11 cellular contexts compared by ENCODE assay signal in genomic region chrX:63657821-63658220, GRCh38.
DNase-seq lines count a peak whose midpoint lies in the region; TF ChIP-seq lines count a peak whose summit lies in the region.
"Had no signal": no experiment of that assay in that cellular context is flagged by ENCODE, and none has a peak within 500 bp of the region (broad histone marks: within the 10 kb centered on the region; RNA-seq: fewer than 3 reads in every experiment).

No MANE protein-coding gene starts in this region.

- no peaks in the 10 kb centered on the region for H4K20me1 ChIP-seq in neural progenitor cell (ENCODE audit: low read depth)

- TF ChIP-seq CTCF in neutrophil (IDR thresholded peaks at IDR 0.05) (no peak), neural progenitor cell (IDR thresholded peaks at IDR 0.05) (no peak)

- no peak overlapping the region for H3K9ac ChIP-seq in neural progenitor cell

- H3K4me1 ChIP-seq in neutrophil (ENCODE audit: control insufficient read depth in 1 of 2, insufficient read depth in 1 of 2, low read depth in 1 of 2, low read length in 1 of 2) = peaks cover 0 to 11% of the 10 kb centered on the region in 2 experiments
- no peaks in the 10 kb centered on the region for H3K4me1 ChIP-seq in neural progenitor cell

- H3K36me3 ChIP-seq in neutrophil (no peaks in the 10 kb centered on the region), neural progenitor cell (peaks cover 3% of the 10 kb centered on the region)

- H3K79me2 ChIP-seq in neural progenitor cell (ENCODE audit: low read depth) = no peaks in the 10 kb centered on the region

- H3K9me3 Mint-ChIP-seq in neural progenitor cell = no peaks in the 10 kb centered on the region
- H3K9me3 Mint-ChIP-seq: central memory CD8-positive, alpha-beta T cell had no signal

- H3K9me3 ChIP-seq in neutrophil (no peaks in the 10 kb centered on the region), neural progenitor cell (ENCODE audit: low read depth) (no peaks in the 10 kb centered on the region)

- H3K27me3 ChIP-seq in neutrophil = no peaks in the 10 kb centered on the region
- H3K27me3 ChIP-seq in neural progenitor cell = no peaks in the 10 kb centered on the region

- H3K4me3 Mint-ChIP-seq in neural progenitor cell = no peak overlapping the region
- H3K4me3 Mint-ChIP-seq: activated CD8-positive, alpha-beta T cell treated with anti-CD3 and anti-CD28 coated beads, Interleukin-2, amount 10 ng/mL, durations not matched to agents 7 days and 5 days; central memory CD8-positive, alpha-beta T cell had no signal

- peaks cover 11% of the 10 kb centered on the region for H3K36me3 Mint-ChIP-seq in neural progenitor cell

- H3K4me1 Mint-ChIP-seq in neural progenitor cell = no peaks in the 10 kb centered on the region
- H3K4me1 Mint-ChIP-seq: central memory CD8-positive, alpha-beta T cell had no signal

- no peaks in the 10 kb centered on the region for H3K27me3 Mint-ChIP-seq in neural progenitor cell (ENCODE audit: insufficient read depth, low read depth)
- H3K27me3 Mint-ChIP-seq: central memory CD8-positive, alpha-beta T cell had no signal

- H3K27ac Mint-ChIP-seq in neural progenitor cell = no peak overlapping the region
- H3K27ac Mint-ChIP-seq: activated CD8-positive, alpha-beta T cell treated with anti-CD3 and anti-CD28 coated beads, Interleukin-2, amount 10 ng/mL, durations not matched to agents 7 days and 5 days had no signal

- H3K4me2 ChIP-seq in neural progenitor cell = no peak overlapping the region

- DNase-seq in Ammon's horn (ENCODE audit: low spot score) (peak; percentile 31), NOMO-1 treated with dmso at 0.1 percent for 144 hours (lab: John Stamatoyannopoulos, UW; ENCODE audit: unreplicated experiment) (peak; percentile 42), fibroblast of gingiva (ENCODE audit: low read depth) (peak; percentile 56), NCI-H2081 (lab: John Stamatoyannopoulos, UW) (no peak), medulla oblongata (ENCODE audit: extremely low spot score) (no peak), NCI-H128 (lab: John Stamatoyannopoulos, UW; ENCODE audit: unreplicated experiment) (no peak), neural progenitor cell (ENCODE audit: low spot score) (no peak)
- DNase-seq: activated CD8-positive, alpha-beta T cell treated with anti-CD3 and anti-CD28 coated beads, Interleukin-2, amount 10 ng/mL, durations not matched to agents 7 days and 5 days; Karpas-422 had no signal

- H3F3A ChIP-seq in neural progenitor cell (ENCODE audit: low read depth) = no peaks in the 10 kb centered on the region

- H2AFZ ChIP-seq in neural progenitor cell (replicated peaks) = no peak overlapping the region

- H3K27ac ChIP-seq in neutrophil (peak overlapping the region; percentile 56), neural progenitor cell (no peak overlapping the region)

- H3K4me3 ChIP-seq in neutrophil (ENCODE audit: low read depth in 1 of 2, low read length in 1 of 2) (no peak overlapping the region), neural progenitor cell (no peak overlapping the region)

Comparison
In these comparisons a context has a peak if more than half of its experiments do, and no peak if none do; other contexts are left out.
1. DNase-seq: peak in Ammon's horn (single experiment), NOMO-1 treated with dmso at 0.1 percent for 144 hours (single experiment) and fibroblast of gingiva (single experiment); none in NCI-H2081 (0 of 2), medulla oblongata (single experiment), NCI-H128 (single experiment) and neural progenitor cell (single experiment).